ENCODE assay signal across 8 cellular contexts in genomic region chr11:114159802-114160588, GRCh38.
DNase-seq lines count a peak whose midpoint lies in the region; ATAC-seq lines count a peak whose summit lies in the region.

No MANE protein-coding gene starts in this region.

- CTCF ChIA-PET in activated CD4-positive, alpha-beta T cell treated with anti-CD3 and anti-CD28 coated beads for 36 hours (lab: Charles Lee), result interaction anchor here (0.5 to 1.8 kb wide), 3 partner anchors 23 to 1363 kb away, joined by 3 to 6 read pairs (median 4); no protein-coding TSS in a partner anchor

- intact Hi-C loops in activated CD4-positive, alpha-beta T cell treated with anti-CD3 and anti-CD28 coated beads for 36 hours (cut with DNase I, micrococcal nuclease), result loop anchor here in 1 of 2 experiments (5.0 to 10.0 kb wide), 2 partner anchors 245 to 283 kb away; partner anchors contain the start of genes C11orf71, RBM7 and USP28

- DNase-seq in EH (ENCODE audit: low read depth), result peak; percentile 93
- DNase-seq in NCI-H345 (lab: John Stamatoyannopoulos, UW), result peak; percentile 97
- DNase-seq in activated CD4-positive, alpha-beta T cell treated with anti-CD3 and anti-CD28 coated beads for 36 hours, result peak; percentile 93
- DNase-seq in cerebellar nuclear complex (lab: John Stamatoyannopoulos, UW), result peak; percentile 77 to 92
- peak; percentile 99 for DNase-seq in kidney tubule cell (ENCODE audit: low spot score)
- DNase-seq in stimulated activated CD4-positive, alpha-beta T cell treated with anti-CD3 and anti-CD28 coated beads, Interleukin-15, amount 100 ng/mL, for 48 hours (ENCODE audit: low read depth in 2 of 2), result peak; percentile 78

- H3K27me3 Mint-ChIP-seq in activated CD4-positive, alpha-beta T cell treated with anti-CD3 and anti-CD28 coated beads for 36 hours, result no peaks in the 10 kb centered on the region

- no peaks in the 10 kb centered on the region for H3K9me3 Mint-ChIP-seq in activated CD4-positive, alpha-beta T cell treated with anti-CD3 and anti-CD28 coated beads for 36 hours (ENCODE audit: low read depth)

- no peaks in the 10 kb centered on the region for H3K36me3 Mint-ChIP-seq in activated CD4-positive, alpha-beta T cell treated with anti-CD3 and anti-CD28 coated beads for 36 hours (ENCODE audit: low read depth)

- H3K27ac Mint-ChIP-seq in activated CD4-positive, alpha-beta T cell treated with anti-CD3 and anti-CD28 coated beads for 36 hours, result peak overlapping the region; percentile 76

- peak overlapping the region; percentile 49 for H3K4me3 Mint-ChIP-seq in activated CD4-positive, alpha-beta T cell treated with anti-CD3 and anti-CD28 coated beads for 36 hours

- peaks cover 70% of the 10 kb centered on the region for H3K4me1 Mint-ChIP-seq in activated CD4-positive, alpha-beta T cell treated with anti-CD3 and anti-CD28 coated beads for 36 hours

- POLR2A ChIA-PET in activated CD4-positive, alpha-beta T cell treated with anti-CD3 and anti-CD28 coated beads for 36 hours (lab: Charles Lee), result no interaction called here

- ATAC-seq in HG03139 (IDR thresholded peaks at IDR 0.05; ENCODE audit: unreplicated experiment), result peak; percentile 55
- peak; percentile 83 for ATAC-seq in activated CD4-positive, alpha-beta T cell treated with anti-CD3 and anti-CD28 coated beads for 36 hours
- no peak for ATAC-seq in GM21529 (IDR thresholded peaks at IDR 0.05; ENCODE audit: unreplicated experiment)
